19 cellular contexts compared by ENCODE assay signal in the genomic region with DNA sequence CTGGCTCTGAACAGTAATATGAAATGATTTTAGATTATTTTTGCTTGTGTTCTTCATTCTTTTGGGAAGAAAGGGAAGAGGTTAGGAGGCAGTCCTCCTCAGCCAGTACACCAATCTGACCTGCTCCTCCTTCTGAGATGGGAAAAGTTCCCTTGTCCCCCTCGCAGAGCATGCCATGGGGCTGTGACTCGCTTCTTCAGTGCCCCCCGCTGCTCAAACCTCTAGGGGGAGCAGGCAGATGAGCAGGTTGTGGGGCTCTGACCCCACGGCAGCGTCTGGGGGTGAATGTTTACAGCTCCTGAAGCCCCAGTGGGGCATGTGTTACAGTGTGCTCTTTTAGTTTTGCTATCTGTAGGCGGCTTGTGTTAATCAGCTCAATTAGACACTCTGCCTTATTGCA.
"Had no signal": no experiment of that assay in that cellular context is flagged by ENCODE, and none has a peak within 500 bp of the region (broad histone marks: within the 10 kb centered on the region; RNA-seq: fewer than 3 reads in every experiment).

No MANE protein-coding gene starts in this region.

- ATAC-seq: esophagus mucosa, left colon, lower lobe of right lung had no signal

- H3K4me3 Mint-ChIP-seq: activated T-cell treated with anti-CD3 and anti-CD28 coated beads, Interleukin-2, amount 50 U/mL, for 24 hours; mesothelial cell of epicardium; nephron progenitor cell; T-helper 2 cell treated with Interferon-gamma antibody and Interleukin-4, amounts not matched to agents 5 μg/mL and 100 μg/mL, for 36 hours; type B pancreatic cell had no signal

- H3K27ac Mint-ChIP-seq: activated T-cell treated with anti-CD3 and anti-CD28 coated beads, Interleukin-2, amount 50 U/mL, for 24 hours; mesothelial cell of epicardium; nephron progenitor cell; progenitor cell of endocrine pancreas; T-helper 2 cell treated with Interferon-gamma antibody and Interleukin-4, amounts not matched to agents 5 μg/mL and 100 μg/mL, for 36 hours; type B pancreatic cell had no signal

- H3K9me3 Mint-ChIP-seq: activated T-cell treated with anti-CD3 and anti-CD28 coated beads, Interleukin-2, amount 50 U/mL, for 24 hours; mesothelial cell of epicardium; nephron progenitor cell; T-helper 2 cell treated with Interferon-gamma antibody and Interleukin-4, amounts not matched to agents 5 μg/mL and 100 μg/mL, for 36 hours; type B pancreatic cell had no signal

- H3K27me3 ChIP-seq: right atrium auricular region, suprapubic skin had no signal

- H3K36me3 Mint-ChIP-seq: mesothelial cell of epicardium, type B pancreatic cell had no signal

- H3K36me3 ChIP-seq: lower lobe of right lung, right atrium auricular region, suprapubic skin had no signal

- H3K27ac ChIP-seq: lower lobe of right lung, right atrium auricular region, suprapubic skin had no signal

- H3K4me3 ChIP-seq: coronary artery, lower lobe of right lung, right atrium auricular region, suprapubic skin had no signal

- FAIRE-seq: islet of Langerhans, small intestine had no signal

- DNase-seq: activated CD4-positive, alpha-beta T cell treated with anti-CD3 and anti-CD28 coated beads, Interleukin-2, amount 50 U/mL, for 48 hours; activated T-cell treated with anti-CD3 and anti-CD28 coated beads, Interleukin-2, amount 50 U/mL, for 24 hours; central memory CD4-positive, alpha-beta T cell; left colon; lower lobe of right lung; nephron progenitor cell; small intestine; stimulated activated CD4-positive, alpha-beta T cell treated with anti-CD3 and anti-CD28 coated beads, Interleukin-4, amount 100 ng/mL, for 4 hours; stimulated activated CD8-positive, alpha-beta memory T cell treated with anti-CD3 and anti-CD28 coated beads, Interleukin-4, amount 100 ng/mL, for 48 hours; stimulated activated naive CD4-positive, alpha-beta T cell treated with Interleukin-2 at 50 U/mL for 16 hours had no signal

- H3K9me3 ChIP-seq: lower lobe of right lung, right atrium auricular region, suprapubic skin had no signal

- H3K27me3 Mint-ChIP-seq: activated T-cell treated with anti-CD3 and anti-CD28 coated beads, Interleukin-2, amount 50 U/mL, for 24 hours; type B pancreatic cell had no signal
